18 cellular contexts compared by ENCODE assay signal in genomic region chr20:1994627-1995026, GRCh38. TPM values are rescaled to one million over a fixed set of nuclear protein-coding genes. Genes with fewer than 3 reads are reported as not detected.
DNase-seq lines count a peak whose midpoint lies in the region; ATAC-seq and TF ChIP-seq lines count a peak whose summit lies in the region.
"Had no signal": no experiment of that assay in that cellular context is flagged by ENCODE, and none has a peak within 500 bp of the region (broad histone marks: within the 10 kb centered on the region; RNA-seq: fewer than 3 reads in every experiment).

No MANE protein-coding gene starts in this region.

- H3K27ac ChIP-seq in mammary epithelial cell (ENCODE audit: insufficient read depth, low read depth, low read length), result no peak overlapping the region
- H3K27ac ChIP-seq in left lung, result no peak overlapping the region
- H3K27ac ChIP-seq: 22Rv1, BLaER1, HL-60 had no signal

- no peak for TF ChIP-seq CTCF in mammary epithelial cell (conservative IDR thresholded peaks at IDR 0.05 in 1 of 2, IDR thresholded peaks at IDR 0.05 in 1 of 2; ENCODE audit: extremely low read depth in 1 of 2, insufficient read depth in 1 of 2, low read depth in 1 of 2, low read length in 2 of 2)
- TF ChIP-seq CTCF in left lung (IDR thresholded peaks at IDR 0.05), result no peak

- H3K4me1 ChIP-seq in mammary epithelial cell (ENCODE audit: insufficient read depth, low read length), result peaks cover 7% of the 10 kb centered on the region
- no peaks in the 10 kb centered on the region for H3K4me1 ChIP-seq in left lung
- H3K4me1 ChIP-seq: BLaER1, Caco-2 had no signal

- peak overlapping the region; percentile 70 for H2AFZ ChIP-seq in mammary epithelial cell (ENCODE audit: low read depth, low read length)

- intact Hi-C loops in mammary epithelial cell (cut with micrococcal nuclease), result no loop called here
- intact Hi-C loops in left lung (cut with DNase I), result no loop called here

- ATAC-seq in left lung, result no peak
- ATAC-seq in GM18870 (IDR thresholded peaks at IDR 0.05; ENCODE audit: unreplicated experiment), result no peak

- CTCF ChIA-PET in mammary epithelial cell (lab: Charles Lee; ENCODE audit: low non-redundant PET), result interaction anchor here (0.7 kb wide), 1 partner anchor 27 kb away, joined by 3 read pairs; no protein-coding TSS in a partner anchor

- H3K79me2 ChIP-seq in mammary epithelial cell (ENCODE audit: insufficient read depth, low read length), result no peaks in the 10 kb centered on the region

- dilution Hi-C loops in mammary epithelial cell (cut with HindIII; ENCODE audit: low sequenced_read_pairs), result no loop called here

- peak overlapping the region in 1 of 3 experiments; percentile 9 for H3K4me3 ChIP-seq in mammary epithelial cell (replicated peaks in 1 of 3; ENCODE audit: insufficient read depth in 1 of 3, low read depth in 2 of 3, low read length in 3 of 3)
- no peak overlapping the region for H3K4me3 ChIP-seq in left lung
- H3K4me3 ChIP-seq: BLaER1, GM23338 had no signal

- no peaks in the 10 kb centered on the region for H4K20me1 ChIP-seq in mammary epithelial cell (ENCODE audit: insufficient read depth, low read length)
- H4K20me1 ChIP-seq: BLaER1 had no signal

- no peak overlapping the region for H3K9ac ChIP-seq in mammary epithelial cell (ENCODE audit: insufficient read depth, low read length)
- H3K9ac ChIP-seq: BLaER1 had no signal

- BruUV-seq in mammary epithelial cell (replicated peaks; lab: Mats Ljungman, UMichigan), result no TSS peak

- 3% methylated on average over 11 of the region's 14 CpGs for WGBS in mammary epithelial cell (ENCODE audit: low coverage, missing lambda C conversion rate)

- no peaks in the 10 kb centered on the region for H3K9me3 ChIP-seq in mammary epithelial cell (replicated peaks; ENCODE audit: insufficient read depth, low read length)
- no peaks in the 10 kb centered on the region for H3K9me3 ChIP-seq in left lung
- H3K9me3 ChIP-seq: BLaER1, Caco-2 had no signal

- no peaks in the 10 kb centered on the region for H3K36me3 ChIP-seq in mammary epithelial cell (ENCODE audit: insufficient read depth, low read length)
- no peaks in the 10 kb centered on the region for H3K36me3 ChIP-seq in left lung
- H3K36me3 ChIP-seq: BLaER1 had no signal

- DNase-seq in activated CD8-positive, alpha-beta memory T cell treated with anti-CD3 and anti-CD28 coated beads, Interleukin-2, amount 50 U/mL, for 48 hours, result peak; percentile 33
- no peak for DNase-seq in activated CD8-positive, alpha-beta memory T cell treated with anti-CD3 and anti-CD28 coated beads, Interleukin-2, amount 50 U/mL, for 4 hours
- no peak for DNase-seq in mammary epithelial cell
- peak; percentile 8 for DNase-seq in inferior parietal cortex (ENCODE audit: extremely low spot score)
- peak; percentile 20 for DNase-seq in superior temporal gyrus (ENCODE audit: extremely low spot score)
- DNase-seq in occipital lobe (lab: John Stamatoyannopoulos, UW), result no peak
- DNase-seq in left lung, result no peak
- DNase-seq: Caco-2; CD8-positive, alpha-beta memory T cell; DND-41; GF-D8; H9 had no signal

- in situ Hi-C loops in mammary epithelial cell (cut with MboI; ENCODE audit: low sequenced_read_pairs in 2 of 2), result no loop called here

- H3K4me2 ChIP-seq in mammary epithelial cell (ENCODE audit: insufficient read depth, low read depth, low read length), result peak overlapping the region; percentile 69
- H3K4me2 ChIP-seq: BLaER1, GM23338 had no signal

- H3K27me3 ChIP-seq in mammary epithelial cell (ENCODE audit: insufficient read depth, low read length) (peaks cover 29% of the 10 kb centered on the region), left lung (peaks cover 33 to 100% of the 10 kb centered on the region in 2 donors)

RNA-seq across cellular contexts. Expression of gene PDYN, which starts 0.8 kb away (rescaled TPM):
- total RNA-seq in mammary epithelial cell, result not detected
- not detected for polyA plus RNA-seq in mammary epithelial cell
- polyA minus RNA-seq in mammary epithelial cell, result not detected
- total RNA-seq in occipital lobe, result not detected
- total RNA-seq in left lung, result not detected
- total RNA-seq: A673; Caco-2; CD8-positive, alpha-beta memory T cell had no signal
- polyA plus RNA-seq: CD8-positive, alpha-beta memory T cell had no signal

Comparison
In these comparisons a context has a peak if more than half of its experiments do, and no peak if none do; other contexts are left out.
1. DNase-seq: peak in activated CD8-positive, alpha-beta memory T cell treated with anti-CD3 and anti-CD28 coated beads, Interleukin-2, amount 50 U/mL, for 48 hours (single experiment), inferior parietal cortex (single experiment) and superior temporal gyrus (single experiment); none in activated CD8-positive, alpha-beta memory T cell treated with anti-CD3 and anti-CD28 coated beads, Interleukin-2, amount 50 U/mL, for 4 hours (single experiment), mammary epithelial cell (single experiment), occipital lobe (single experiment) and left lung (0 of 2).